34 cellular contexts compared by ENCODE assay signal in genomic region chr1:88003255-88003654, GRCh38.
"Had no signal": no experiment of that assay in that cellular context is flagged by ENCODE, and none has a peak within 500 bp of the region (broad histone marks: within the 10 kb centered on the region; RNA-seq: fewer than 3 reads in every experiment).

No MANE protein-coding gene starts in this region.

- DNase-seq: Karpas-422, Kasumi-1, MG63, MM.1S, MV-4-11, NCI-H1048, NCI-H1092, NCI-H1092 treated with DMSO at 0.1 percent for 48 hours, NCI-H1105, NCI-H1105 treated with DMSO at 0.1 percent for 48 hours, NCI-H1417, NCI-H1417 treated with DMSO at 0.1 percent for 48 hours, NCI-H1436, NCI-H1436 treated with DMSO at 0.1 percent for 48 hours, NCI-H146, NCI-H1694, NCI-H1694 treated with DMSO at 0.1 percent for 48 hours, NCI-H187, NCI-H187 treated with DMSO at 0.1 percent for 48 hours, NCI-H1930, NCI-H2029, NCI-H2029 treated with DMSO at 0.1 percent for 48 hours, NCI-H2081, NCI-H2081 treated with DMSO at 0.1 percent for 48 hours, NCI-H2107, NCI-H2171, NCI-H2171 treated with DMSO at 0.1 percent for 48 hours, NCI-H2227 treated with DMSO at 0.1 percent for 48 hours, NCI-H226, NCI-H345, NCI-H446, NCI-H446 treated with DMSO at 0.1 percent for 48 hours, NCI-H510A, NCI-H510A treated with DMSO at 0.1 percent for 48 hours had no signal

- H3K9me3 ChIP-seq: MG63 had no signal

- H3K4me3 ChIP-seq: MG63 had no signal

- H3K36me3 ChIP-seq: MG63 had no signal

- H3K27me3 ChIP-seq: MG63 had no signal
